ENCODE assay signal across 1 cellular context in the genomic region with DNA sequence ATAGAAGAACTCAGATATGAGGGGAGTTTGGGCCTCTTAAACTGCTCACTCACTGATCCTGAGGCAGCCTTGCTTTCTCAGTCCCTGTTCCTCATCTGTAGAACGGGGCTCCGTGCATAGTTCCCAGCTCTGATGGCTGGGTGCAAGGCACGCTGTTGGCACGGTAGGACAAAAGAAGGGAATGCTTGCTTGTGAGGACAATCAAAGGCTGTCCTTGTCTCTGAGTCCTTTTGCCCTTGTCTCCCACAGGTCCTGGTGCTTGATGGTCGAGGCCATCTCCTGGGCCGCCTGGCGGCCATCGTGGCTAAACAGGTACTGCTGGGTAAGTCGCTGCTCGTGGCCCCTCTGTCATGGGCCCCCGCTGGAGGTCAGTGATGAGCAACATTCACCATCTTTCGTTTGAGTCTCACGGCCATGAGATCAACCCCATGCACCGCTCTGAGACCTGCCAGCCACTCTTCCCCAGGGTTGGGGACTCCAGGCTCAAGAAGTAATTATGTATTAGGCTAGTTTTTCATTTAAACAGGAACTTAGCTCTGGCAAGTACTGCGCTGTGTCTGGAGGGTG.
TF ChIP-seq lines count a peak whose summit lies in the region.

No MANE protein-coding gene starts in this region.

TF ChIP-seq in HepG2, 621 proteins besides CTCF, POLR2A, EP300 and RAD21 (continued from another document):
- TF ChIP-seq THAP9 (CRISPR knock-in tag; IDR thresholded peaks at IDR 0.05; ENCODE audit: borderline replicate concordance) (peak; percentile 79; the same call in 1 of the 2 replicates), HMGXB4 (CRISPR knock-in tag; IDR thresholded peaks at IDR 0.05; ENCODE audit: borderline replicate concordance in 1 of 2, low read depth in 1 of 2) (peak; percentile 83), ZNF20 (CRISPR knock-in tag; IDR thresholded peaks at IDR 0.05) (no peak), ZNF12 (CRISPR knock-in tag; IDR thresholded peaks at IDR 0.05) (no peak), ELF3 (CRISPR knock-in tag; IDR thresholded peaks at IDR 0.05) (0 out of 2 replicates have a peak, but pooled peaks have one; percentile 17), ARID2 (CRISPR knock-in tag; IDR thresholded peaks at IDR 0.05; ENCODE audit: borderline replicate concordance) (peak; percentile 71; the same call in 1 of the 2 replicates), ATM (IDR thresholded peaks at IDR 0.05; ENCODE audit: borderline replicate concordance) (no peak), ZNF33A (CRISPR knock-in tag; IDR thresholded peaks at IDR 0.05; ENCODE audit: borderline replicate concordance) (no peak), SP4 (CRISPR knock-in tag; IDR thresholded peaks at IDR 0.05) (peak; percentile 31; the same call in 1 of the 2 replicates)
TF ChIP-seq in HepG2: peak in this region for 88.
